21 cellular contexts compared by ENCODE assay signal in genomic region chr19:3497757-3498515, GRCh38. TPM values are rescaled to one million over a fixed set of nuclear protein-coding genes. Genes with fewer than 3 reads are reported as not detected.
A peak's percentile ranks its signal among the peaks of the same experiment; 100 is the strongest.
DNase-seq lines count a peak whose midpoint lies in the region; ATAC-seq and TF ChIP-seq lines count a peak whose summit lies in the region.
"Had no signal": no experiment of that assay in that cellular context is flagged by ENCODE, and none has a peak within 500 bp of the region (broad histone marks: within the 10 kb centered on the region; RNA-seq: fewer than 3 reads in every experiment).

No MANE protein-coding gene starts in this region.

- H3K4me3 Mint-ChIP-seq in activated T-cell treated with anti-CD3 and anti-CD28 coated beads, Interleukin-2, amount 50 U/mL, for 24 hours: peak overlapping the region; percentile 2
- no peak overlapping the region for H3K4me3 Mint-ChIP-seq in activated T-cell treated with anti-CD3 and anti-CD28 coated beads, Interleukin-2, amount 50 U/mL, for 4 hours
- H3K4me3 Mint-ChIP-seq in progenitor cell of endocrine pancreas (ENCODE audit: low read depth): no peak overlapping the region

- intact Hi-C loops in left colon (cut with DNase I, micrococcal nuclease): no loop called here

- peaks cover 33% of the 10 kb centered on the region for H3K4me1 Mint-ChIP-seq in activated T-cell treated with anti-CD3 and anti-CD28 coated beads, Interleukin-2, amount 50 U/mL, for 24 hours (ENCODE audit: low read depth)
- H3K4me1 Mint-ChIP-seq in activated T-cell treated with anti-CD3 and anti-CD28 coated beads, Interleukin-2, amount 50 U/mL, for 4 hours (ENCODE audit: low read depth): peaks cover 27% of the 10 kb centered on the region
- H3K4me1 Mint-ChIP-seq in progenitor cell of endocrine pancreas (ENCODE audit: low read depth): peaks cover 8% of the 10 kb centered on the region

- H3K27me3 Mint-ChIP-seq in activated T-cell treated with anti-CD3 and anti-CD28 coated beads, Interleukin-2, amount 50 U/mL, for 24 hours: no peaks in the 10 kb centered on the region
- H3K27me3 Mint-ChIP-seq in activated T-cell treated with anti-CD3 and anti-CD28 coated beads, Interleukin-2, amount 50 U/mL, for 4 hours (ENCODE audit: low read depth): no peaks in the 10 kb centered on the region
- no peaks in the 10 kb centered on the region for H3K27me3 Mint-ChIP-seq in progenitor cell of endocrine pancreas

- TF ChIP-seq CTCF in HEK293 (tag by site-specific recombination; IDR thresholded peaks at IDR 0.05) (no peak), progenitor cell of endocrine pancreas (IDR thresholded peaks at IDR 0.05; ENCODE audit: unreplicated experiment) (no peak)

- no peaks in the 10 kb centered on the region for H3K9me3 Mint-ChIP-seq in activated T-cell treated with anti-CD3 and anti-CD28 coated beads, Interleukin-2, amount 50 U/mL, for 24 hours
- no peaks in the 10 kb centered on the region for H3K9me3 Mint-ChIP-seq in activated T-cell treated with anti-CD3 and anti-CD28 coated beads, Interleukin-2, amount 50 U/mL, for 4 hours
- no peaks in the 10 kb centered on the region for H3K9me3 Mint-ChIP-seq in progenitor cell of endocrine pancreas (ENCODE audit: low read depth)
- H3K9me3 Mint-ChIP-seq: HFFc6 had no signal

- H3K36me3 Mint-ChIP-seq in activated T-cell treated with anti-CD3 and anti-CD28 coated beads, Interleukin-2, amount 50 U/mL, for 24 hours (ENCODE audit: low read depth): peaks cover 66% of the 10 kb centered on the region
- peaks cover 23% of the 10 kb centered on the region for H3K36me3 Mint-ChIP-seq in activated T-cell treated with anti-CD3 and anti-CD28 coated beads, Interleukin-2, amount 50 U/mL, for 4 hours (ENCODE audit: insufficient read depth)
- H3K36me3 Mint-ChIP-seq in progenitor cell of endocrine pancreas (ENCODE audit: insufficient read depth): peaks cover 7% of the 10 kb centered on the region

- H3K27ac Mint-ChIP-seq in activated T-cell treated with anti-CD3 and anti-CD28 coated beads, Interleukin-2, amount 50 U/mL, for 24 hours: no peak overlapping the region
- H3K27ac Mint-ChIP-seq in progenitor cell of endocrine pancreas: peak overlapping the region; percentile 78
- H3K27ac Mint-ChIP-seq: HFFc6 had no signal

- peaks cover 2% of the 10 kb centered on the region for H3K4me1 ChIP-seq in HEK293 (ENCODE audit: control insufficient read depth, insufficient read depth, low read length)

- no peak for ATAC-seq in activated T-cell treated with anti-CD3 and anti-CD28 coated beads, Interleukin-2, amount 50 U/mL, for 4 hours
- no peak for ATAC-seq in left colon
- no peak for ATAC-seq in GM19467 (IDR thresholded peaks at IDR 0.05; ENCODE audit: unreplicated experiment)

- POLR2A ChIA-PET in HEK293 (lab: Yijun Ruan, JAX): no interaction called here

- no peak overlapping the region for H3K4me3 ChIP-seq in HEK293 (ENCODE audit: low read depth, low read length)

- DNase-seq in activated T-cell treated with anti-CD3 and anti-CD28 coated beads, Interleukin-2, amount 50 U/mL, for 24 hours: no peak
- no peak for DNase-seq in activated T-cell treated with anti-CD3 and anti-CD28 coated beads, Interleukin-2, amount 50 U/mL, for 4 hours
- DNase-seq in kidney glomerular epithelial cell (lab: John Stamatoyannopoulos, UW) (peak; percentile 42), progenitor cell of endocrine pancreas (ENCODE audit: low spot score, unreplicated experiment) (no peak), left colon (no peak), NCI-H2029 (lab: John Stamatoyannopoulos, UW) (no peak)
- DNase-seq: COR-L47, DMS153, EL, HFFc6, IMR-90, Kasumi-1, NCI-H1105, NCI-H1694, NCI-H2107, NCI-H2227 treated with DMSO at 0.1 percent for 48 hours, NCI-H524 had no signal

- peaks cover 7 to 39% of the 10 kb centered on the region in 2 experiments; a peak in 2 of 3 replicates for H3K36me3 ChIP-seq in HEK293 (ENCODE audit: control insufficient read depth in 2 of 2, insufficient read depth in 1 of 2, low read length in 2 of 2)

- H3K9me3 ChIP-seq in HEK293 (ENCODE audit: control insufficient read depth, insufficient read depth, low read depth, low read length): no peaks in the 10 kb centered on the region

- CTCF ChIA-PET in HEK293 (lab: Yijun Ruan, JAX): interaction anchor here (0.6 to 2.4 kb wide), 2 partner anchors 13 to 25 kb away, joined by 6 to 12 read pairs; no protein-coding TSS in a partner anchor

- no peak overlapping the region for H3K27ac ChIP-seq in HEK293 (ENCODE audit: extremely low read depth, low read depth, low read length)
- H3K27ac ChIP-seq: C4-2B had no signal

TF ChIP-seq in HEK293, 187 proteins besides CTCF, POLR2A, EP300 and RAD21:
- TF ChIP-seq RBAK (tag by site-specific recombination; IDR thresholded peaks at IDR 0.05) (peak; percentile 69; the same call in 1 of the 2 replicates), ZBTB11 (tag by site-specific recombination; conservative IDR thresholded peaks at IDR 0.05; ENCODE audit: low read depth) (no peak)

RNA-seq across cellular contexts. Expression of gene DOHH, which starts 2.5 kb away (rescaled TPM):
- 10 to 100 TPM; 39.2 to 49.9 (median 42.9) TPM for total RNA-seq in activated T-cell treated with anti-CD3 and anti-CD28 coated beads, Interleukin-2, amount 50 U/mL, for 4 hours
- total RNA-seq in progenitor cell of endocrine pancreas (9.4 and 9.9 TPM in 2 replicates), left colon (10 to 100 TPM in 1 of 2 donors, 1 to 10 TPM in 1; 8.8 to 13.6 TPM)

RNA-seq across cellular contexts. Expression of gene FZR1, which starts 8.2 kb away (rescaled TPM):
- 10 to 100 TPM; 30.4 to 38.1 (median 33.2) TPM for total RNA-seq in activated T-cell treated with anti-CD3 and anti-CD28 coated beads, Interleukin-2, amount 50 U/mL, for 4 hours
- total RNA-seq in progenitor cell of endocrine pancreas (61.3 and 70.5 TPM in 2 replicates), left colon (10 to 100 TPM; 39.7 to 47.2 TPM)

RNA-seq across cellular contexts. Expression of gene SMIM44, which starts 14.7 kb away (rescaled TPM):
- total RNA-seq in activated T-cell treated with anti-CD3 and anti-CD28 coated beads, Interleukin-2, amount 50 U/mL, for 4 hours: not detected
- total RNA-seq in progenitor cell of endocrine pancreas (not detected in 2 replicates), left colon (1 to 10 TPM; 6.0 to 6.1 TPM)
- total RNA-seq: H4, HFFc6, IMR-90 had no signal

RNA-seq across cellular contexts. Expression of gene SMIM24, which starts 17.6 kb away (rescaled TPM):
- not detected for total RNA-seq in activated T-cell treated with anti-CD3 and anti-CD28 coated beads, Interleukin-2, amount 50 U/mL, for 4 hours
- total RNA-seq in progenitor cell of endocrine pancreas: 1.3 and 1.6 TPM in 2 replicates
- total RNA-seq in left colon: 10 to 100 TPM; 42.0 to 45.8 TPM
- total RNA-seq: H4, HFFc6, IMR-90 had no signal

RNA-seq across cellular contexts. Expression of gene TEKTIP1, which starts 41.0 kb away (rescaled TPM):
- 1 to 10 TPM in 2 of 3 donors, not detected in 1; 1.0 to 1.1 TPM for total RNA-seq in activated T-cell treated with anti-CD3 and anti-CD28 coated beads, Interleukin-2, amount 50 U/mL, for 4 hours
- 3.8 and 4.0 TPM in 2 replicates for total RNA-seq in progenitor cell of endocrine pancreas
- 1 to 10 TPM; 2.2 to 3.5 TPM for total RNA-seq in left colon
- total RNA-seq: H4, IMR-90 had no signal
